Comparison of ENCODE assay signal across 8 cellular contexts in the genomic region with DNA sequence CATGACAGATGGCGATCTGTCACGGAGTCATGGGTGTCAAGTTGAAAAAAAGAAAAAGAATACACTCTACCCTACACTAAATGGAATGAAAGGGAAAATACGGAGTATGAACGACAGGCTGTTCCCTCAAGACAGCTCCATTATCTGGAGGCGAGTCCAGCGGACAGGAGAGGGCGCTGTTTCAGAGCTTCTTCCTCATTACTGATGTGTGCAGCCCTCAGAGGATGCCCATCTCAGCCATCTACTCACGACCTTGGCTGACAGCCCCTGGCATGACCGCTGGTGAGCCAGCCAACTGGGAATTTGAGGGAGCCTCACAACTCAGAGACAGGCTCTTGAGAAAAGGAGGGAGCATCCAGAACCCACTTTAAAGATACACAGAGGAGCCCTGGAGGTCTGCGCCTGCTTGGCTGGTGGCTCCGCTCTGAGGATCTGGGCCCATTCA.
DNase-seq lines count a peak whose midpoint lies in the region; ATAC-seq and TF ChIP-seq lines count a peak whose summit lies in the region.

No MANE protein-coding gene starts in this region.

- peak; percentile 23 for ATAC-seq in GM18907 (IDR thresholded peaks at IDR 0.05; ENCODE audit: unreplicated experiment)
- no peak for ATAC-seq in GM21717 (IDR thresholded peaks at IDR 0.05; ENCODE audit: unreplicated experiment)

- peak; percentile 69 for TF ChIP-seq CTCF in VCaP (conservative IDR thresholded peaks at IDR 0.05)
- TF ChIP-seq CTCF in cardiac fibroblast (IDR thresholded peaks at IDR 0.05; ENCODE audit: low read depth, low read length) = peak; percentile 81

- H3K27ac ChIP-seq in VCaP = no peak overlapping the region

- DNase-seq in AML-193 (lab: John Stamatoyannopoulos, UW) (peak; percentile 50 to 60), MV-4-11 (lab: John Stamatoyannopoulos, UW) (peak; percentile 63), cardiac fibroblast (ENCODE audit: low read depth in 2 of 2) (peak; percentile 85 to 93), kidney glomerular epithelial cell (lab: John Stamatoyannopoulos, UW) (peak; percentile 34)
- DNase-seq in stimulated activated CD4-positive, alpha-beta T cell treated with anti-CD3 and anti-CD28 coated beads, Interleukin-2, amount 100 ng/mL, for 24 hours = peak; percentile 84 to 89

- no peak overlapping the region for H3K4me3 ChIP-seq in cardiac fibroblast (replicated peaks in 1 of 2; ENCODE audit: low read depth in 2 of 2, low read length in 2 of 2)

Comparison
In these comparisons a context has a peak if more than half of its experiments do, and no peak if none do; other contexts are left out.
1. DNase-seq: peak in every context shown above with its lines; median percentile 89 in cardiac fibroblast; 86 in stimulated activated CD4-positive, alpha-beta T cell treated with anti-CD3 and anti-CD28 coated beads, Interleukin-2, amount 100 ng/mL, for 24 hours; 63 in MV-4-11; 55 in AML-193; 34 in kidney glomerular epithelial cell.